ENCODE assay signal across 10 cellular contexts in the genomic region with DNA sequence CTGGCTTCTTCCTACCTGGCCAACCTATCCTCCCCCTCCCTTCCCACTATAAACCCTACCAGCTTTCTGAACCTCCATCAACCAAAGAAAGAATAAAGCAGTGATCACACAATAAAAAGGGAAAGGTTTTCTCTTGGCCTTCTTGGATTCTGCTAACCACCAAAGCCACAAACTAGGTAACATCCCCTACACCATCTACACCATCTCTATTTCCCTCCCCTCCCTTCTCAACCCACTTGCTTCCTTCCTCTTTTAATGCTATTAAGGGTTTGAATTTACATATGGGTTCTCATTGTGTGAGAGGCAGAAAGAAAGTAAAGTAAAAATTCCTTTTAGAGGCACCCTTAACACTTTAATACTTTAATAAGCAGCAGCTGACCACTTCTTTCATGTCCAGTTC. TPM values are rescaled to one million over a fixed set of nuclear protein-coding genes. Genes with fewer than 3 reads are reported as not detected.
A peak's percentile ranks its signal among the peaks of the same experiment; 100 is the strongest.
DNase-seq lines count a peak whose midpoint lies in the region; ATAC-seq, FAIRE-seq and TF ChIP-seq lines count a peak whose summit lies in the region.
"Had no signal": no experiment of that assay in that cellular context is flagged by ENCODE, and none has a peak within 500 bp of the region (broad histone marks: within the 10 kb centered on the region; RNA-seq: fewer than 3 reads in every experiment).

No MANE protein-coding gene starts in this region.

- no peak for FAIRE-seq in HTR-8/SVneo (lab: Jason Lieb, UNC)

- H3K9me3 Mint-ChIP-seq in natural killer cell: no peaks in the 10 kb centered on the region
- H3K9me3 Mint-ChIP-seq: neural crest cell had no signal

- ATAC-seq in GM18909 (IDR thresholded peaks at IDR 0.05; ENCODE audit: poor library complexity, unreplicated experiment) (peak; percentile 65), HG02840 (IDR thresholded peaks at IDR 0.05; ENCODE audit: low FRiP score, unreplicated experiment) (peak; percentile 61), natural killer cell (peak in 2 of 3 donors; percentile 51 to 69)

- DNase-seq in natural killer cell (no peak), trophoblast cell (no peak), NCI-H345 (lab: John Stamatoyannopoulos, UW) (no peak), cortex of kidney (lab: John Stamatoyannopoulos, UW) (no peak), HTR-8/SVneo (ENCODE audit: insufficient read length, low spot score) (no peak)

- TF ChIP-seq CTCF in OCI-LY3 (IDR thresholded peaks at IDR 0.05; ENCODE audit: low read depth, low read length) (no peak), natural killer cell (IDR thresholded peaks at IDR 0.05) (no peak)

- no peaks in the 10 kb centered on the region for H4K20me1 ChIP-seq in OCI-LY3 (ENCODE audit: insufficient read depth, low read length)

- no peaks in the 10 kb centered on the region for H3K36me3 Mint-ChIP-seq in natural killer cell

- H3K27ac Mint-ChIP-seq in natural killer cell: peak overlapping the region; percentile 81 to 91

- H3K4me1 ChIP-seq in OCI-LY3 (ENCODE audit: low read length): peaks cover 23% of the 10 kb centered on the region
- H3K4me1 ChIP-seq in trophoblast cell (ENCODE audit: control insufficient read depth in 1 of 2, insufficient read depth in 2 of 2, low read length in 2 of 2): peaks cover 7 to 8% of the 10 kb centered on the region in 2 experiments

- H3K27me3 ChIP-seq in OCI-LY3 (ENCODE audit: low read depth, low read length): no peaks in the 10 kb centered on the region
- H3K27me3 ChIP-seq in trophoblast cell (ENCODE audit: insufficient read depth, low read length): no peaks in the 10 kb centered on the region
- H3K27me3 ChIP-seq: cardiac muscle cell had no signal

- H3K9ac ChIP-seq in OCI-LY3 (ENCODE audit: low read length) (no peak overlapping the region), trophoblast cell (ENCODE audit: low read length) (no peak overlapping the region)

- H2BK12ac ChIP-seq in trophoblast cell (ENCODE audit: low read length): no peak overlapping the region

- H3K23ac ChIP-seq in trophoblast cell (ENCODE audit: low read length): no peak overlapping the region

- H2AFZ ChIP-seq in OCI-LY3 (ENCODE audit: low read depth, low read length): no peak overlapping the region
- H2AFZ ChIP-seq in trophoblast cell (ENCODE audit: insufficient read depth, low read length, poor library complexity): no peak overlapping the region

- H3K4me2 ChIP-seq in OCI-LY3 (ENCODE audit: low read length) (peak overlapping the region; percentile 50), trophoblast cell (ENCODE audit: low read length) (no peak overlapping the region)

- intact Hi-C loops in natural killer cell (cut with micrococcal nuclease): loop anchor here (5.0 kb wide), 1 partner anchor 35 kb away; no protein-coding TSS in a partner anchor

- H3K4me3 Mint-ChIP-seq in natural killer cell: peak overlapping the region; percentile 56
- H3K4me3 Mint-ChIP-seq: neural crest cell had no signal

- H3K36me3 ChIP-seq in OCI-LY3 (replicated peaks; ENCODE audit: low read depth, low read length) (no peaks in the 10 kb centered on the region), trophoblast cell (ENCODE audit: control insufficient read depth in 1 of 2, insufficient read depth in 2 of 2, low read length in 2 of 2) (no peaks in the 10 kb centered on the region)
- H3K36me3 ChIP-seq: cardiac muscle cell had no signal

- no peak overlapping the region for H2BK120ac ChIP-seq in trophoblast cell (ENCODE audit: insufficient read depth, low read length, poor library complexity)

- no peak overlapping the region for H4K91ac ChIP-seq in trophoblast cell (ENCODE audit: low read depth, low read length)

- no peak overlapping the region for H2AK5ac ChIP-seq in trophoblast cell (ENCODE audit: low read length)

- H3K79me1 ChIP-seq in trophoblast cell (ENCODE audit: low read length): no peaks in the 10 kb centered on the region

- H3K4me1 Mint-ChIP-seq in natural killer cell: peaks cover 66 to 71% of the 10 kb centered on the region in 2 donors
- H3K4me1 Mint-ChIP-seq: neural crest cell had no signal

- no peak overlapping the region for H4K8ac ChIP-seq in trophoblast cell (ENCODE audit: low read depth, low read length)

- no peak overlapping the region for H2BK5ac ChIP-seq in trophoblast cell (ENCODE audit: low read depth, low read length, poor library complexity)

- no peak overlapping the region for H3K18ac ChIP-seq in trophoblast cell (ENCODE audit: low read length)

- H3K4me3 ChIP-seq in OCI-LY3 (ENCODE audit: low read length): no peak overlapping the region
- H3K4me3 ChIP-seq in trophoblast cell (ENCODE audit: low read depth, low read length): no peak overlapping the region
- H3K4me3 ChIP-seq: cardiac muscle cell had no signal

- no peak overlapping the region for H3K14ac ChIP-seq in trophoblast cell (ENCODE audit: low read length)

- H3K79me2 ChIP-seq in OCI-LY3 (ENCODE audit: low read length): no peaks in the 10 kb centered on the region
- H3K79me2 ChIP-seq in trophoblast cell (ENCODE audit: control insufficient read depth, insufficient read depth, low read length, poor library complexity): no peaks in the 10 kb centered on the region

- H3K27ac ChIP-seq in OCI-LY3 (ENCODE audit: low read length) (no peak overlapping the region), trophoblast cell (ENCODE audit: low read depth, low read length) (no peak overlapping the region)
- H3K27ac ChIP-seq: cardiac muscle cell had no signal

- no peaks in the 10 kb centered on the region for H3K27me3 Mint-ChIP-seq in natural killer cell (ENCODE audit: low read depth in 2 of 2)

- H4K12ac ChIP-seq in trophoblast cell (ENCODE audit: low read depth, low read length): no peak overlapping the region

- H3K4ac ChIP-seq in trophoblast cell (ENCODE audit: low read depth, low read length): no peak overlapping the region

- H3K9me3 ChIP-seq in OCI-LY3 (ENCODE audit: insufficient read depth, low read length) (no peaks in the 10 kb centered on the region), trophoblast cell (ENCODE audit: insufficient read depth, low read depth, low read length) (no peaks in the 10 kb centered on the region)

RNA-seq across cellular contexts. Expression of gene RSL24D1, which starts 25.8 kb away (rescaled TPM):
- 100 to 1,000 TPM in 2 of 3 donors, 10 to 100 TPM in 1; 97.4 to 102 (median 102) TPM for total RNA-seq in natural killer cell
- polyA plus RNA-seq in trophoblast cell (2013): 70.1 and 71.4 TPM in 2 replicates
